In genomic region chr4:177453116-177453515, GRCh38 we compare ENCODE assay signal across 8 cellular contexts.
"Had no signal": no experiment of that assay in that cellular context is flagged by ENCODE, and none has a peak within 500 bp of the region (broad histone marks: within the 10 kb centered on the region; RNA-seq: fewer than 3 reads in every experiment).

No MANE protein-coding gene starts in this region.

- DNase-seq: GDM1, GF-D8 had no signal

- H3K4me3 ChIP-seq: GM12878 had no signal

- ATAC-seq: GM12878 had no signal

- FAIRE-seq: G401.6, GM12878, GM12891, GM12892, GM18507, GM19239 had no signal
